In genomic region chr21:14762734-14763694, GRCh38 we compare ENCODE assay signal across 1 cellular context.
TF ChIP-seq lines count a peak whose summit lies in the region.

No MANE protein-coding gene starts in this region.

TF ChIP-seq in IMR-90, 13 proteins besides CTCF, POLR2A, EP300 and RAD21 (continued from another document):
- TF ChIP-seq, protein P1, sequence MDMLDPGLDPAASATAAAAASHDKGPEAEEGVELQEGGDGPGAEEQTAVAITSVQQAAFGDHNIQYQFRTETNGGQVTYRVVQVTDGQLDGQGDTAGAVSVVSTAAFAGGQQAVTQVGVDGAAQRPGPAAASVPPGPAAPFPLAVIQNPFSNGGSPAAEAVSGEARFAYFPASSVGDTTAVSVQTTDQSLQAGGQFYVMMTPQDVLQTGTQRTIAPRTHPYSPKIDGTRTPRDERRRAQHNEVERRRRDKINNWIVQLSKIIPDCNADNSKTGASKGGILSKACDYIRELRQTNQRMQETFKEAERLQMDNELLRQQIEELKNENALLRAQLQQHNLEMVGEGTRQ (IDR thresholded peaks at IDR 0.05; ENCODE audit: low read depth, low read length), result no peak
- no peak for TF ChIP-seq NFE2L2 (IDR thresholded peaks at IDR 0.05; ENCODE audit: low read depth, low read length)
- no peak for TF ChIP-seq RFX5 (IDR thresholded peaks at IDR 0.05; ENCODE audit: low read depth, low read length)
- TF ChIP-seq CEBPB (IDR thresholded peaks at IDR 0.05; ENCODE audit: low read depth, low read length), result no peak
TF ChIP-seq in IMR-90: peak in this region for 0.
